Comparison of ENCODE assay signal across 11 cellular contexts in genomic region chr9:115845648-115846312, GRCh38.
DNase-seq lines count a peak whose midpoint lies in the region; TF ChIP-seq lines count a peak whose summit lies in the region.
"Had no signal": no experiment of that assay in that cellular context is flagged by ENCODE, and none has a peak within 500 bp of the region (broad histone marks: within the 10 kb centered on the region; RNA-seq: fewer than 3 reads in every experiment).

No MANE protein-coding gene starts in this region.

- peaks cover 38% of the 10 kb centered on the region for H3K4me1 Mint-ChIP-seq in HFFc6 (ENCODE audit: low read depth)
- H3K4me1 Mint-ChIP-seq: neural crest cell had no signal

- WGBS in transverse colon (ENCODE audit: low coverage in 1 of 2), 2 donors: 54 to 65% methylated on average over 3 of the region's 3 CpGs

- H3K9me3 ChIP-seq in transverse colon: no peaks in the 10 kb centered on the region

- DNase-seq in HFFc6 (peak; percentile 54), amniotic epithelial cell (ENCODE audit: low read depth) (peak; percentile 97), foreskin fibroblast (peak; percentile 75 to 83), transverse colon (peak; percentile 11), AML-193 (lab: John Stamatoyannopoulos, UW) (no peak)
- DNase-seq in stimulated activated naive CD4-positive, alpha-beta T cell (lab: John Stamatoyannopoulos, UW): no peak
- DNase-seq in stimulated activated CD4-positive, alpha-beta T cell treated with anti-CD3 and anti-CD28 coated beads, Interleukin-4, amount 100 ng/mL, for 4 hours: no peak
- DNase-seq: activated naive CD4-positive, alpha-beta T cell treated with anti-CD3 and anti-CD28 coated beads, Interleukin-2, amount 50 U/mL, for 16 hours; cortex of kidney had no signal

- H3K9me3 Mint-ChIP-seq in HFFc6: no peaks in the 10 kb centered on the region
- H3K9me3 Mint-ChIP-seq: neural crest cell had no signal

- no peak for TF ChIP-seq EP300 in transverse colon (IDR thresholded peaks at IDR 0.05; ENCODE audit: low read depth)

- in situ Hi-C loops in transverse colon (cut with MboI; ENCODE audit: low pct_ligation_motif_present in 1 of 4, low pct_unique_long_range_greater_than_20kb in 1 of 4, low sequenced_read_pairs in 3 of 4): no loop called here

- intact Hi-C loops in transverse colon (cut with DNase I; ENCODE audit: low total_unique reads): no loop called here

- no peaks in the 10 kb centered on the region for H3K36me3 ChIP-seq in transverse colon

- H3K27ac ChIP-seq in transverse colon: peak overlapping the region in 2 of 4 donors; percentile 29 to 35
- H3K27ac ChIP-seq: skin epidermis had no signal

- no peaks in the 10 kb centered on the region for H3K27me3 Mint-ChIP-seq in HFFc6 (ENCODE audit: insufficient read depth)

- no peaks in the 10 kb centered on the region for H3K4me1 ChIP-seq in transverse colon

- no peak overlapping the region for H3K4me3 ChIP-seq in foreskin fibroblast (ENCODE audit: low read depth in 1 of 2, low read length in 2 of 2)
- H3K4me3 ChIP-seq in transverse colon: no peak overlapping the region
- H3K4me3 ChIP-seq: skin epidermis had no signal

- no peak overlapping the region for H3K27ac Mint-ChIP-seq in HFFc6

- H3K27me3 ChIP-seq in transverse colon: no peaks in the 10 kb centered on the region

- TF ChIP-seq POLR2A in transverse colon (IDR thresholded peaks at IDR 0.05): no peak

- TF ChIP-seq CTCF in HFFc6 (IDR thresholded peaks at IDR 0.05) (no peak), foreskin fibroblast (IDR thresholded peaks at IDR 0.05; ENCODE audit: low read depth, low read length) (no peak), transverse colon (IDR thresholded peaks at IDR 0.05) (no peak)

- no peaks in the 10 kb centered on the region for H3K36me3 Mint-ChIP-seq in HFFc6 (ENCODE audit: low read depth)

- no peak overlapping the region for H3K4me3 Mint-ChIP-seq in HFFc6
- H3K4me3 Mint-ChIP-seq: neural crest cell had no signal

Comparison
In these comparisons a context has a peak if more than half of its experiments do, and no peak if none do; other contexts are left out.
1. DNase-seq: peak in HFFc6 (single experiment), amniotic epithelial cell (single experiment), foreskin fibroblast (2 of 2) and transverse colon (single experiment); none in stimulated activated naive CD4-positive, alpha-beta T cell (0 of 6), stimulated activated CD4-positive, alpha-beta T cell treated with anti-CD3 and anti-CD28 coated beads, Interleukin-4, amount 100 ng/mL, for 4 hours (0 of 2) and AML-193 (0 of 2).